Comparison of ENCODE assay signal across 1 cellular context in genomic region chr1:205631010-205631726, GRCh38.
TF ChIP-seq lines count a peak whose summit lies in the region.

No MANE protein-coding gene starts in this region.

TF ChIP-seq in K562, 482 proteins besides CTCF, POLR2A, EP300 and RAD21 (continued from another document and continues in another):
- TF ChIP-seq GABPB1 (CRISPR knock-in tag; IDR thresholded peaks at IDR 0.05) (peak; percentile 73; the same call in 1 of the 2 replicates), CREM (IDR thresholded peaks at IDR 0.05; ENCODE audit: low read depth) (peak; percentile 49), SRSF3 (IDR thresholded peaks at IDR 0.05; ENCODE audit: insufficient read depth, low read length) (no peak), PML (IDR thresholded peaks at IDR 0.05; ENCODE audit: low read length) (no peak; the same call in none of the 2 replicates), RBM25 (IDR thresholded peaks at IDR 0.05; ENCODE audit: low read depth, low read length, severe bottlenecking) (peak; percentile 70), BCOR (IDR thresholded peaks at IDR 0.05) (peak; percentile 63), MLLT1 (IDR thresholded peaks at IDR 0.05) (peak in 1 of 2 experiments; percentile 36; a peak in 1 of 4 replicates), CBX1 (IDR thresholded peaks at IDR 0.05; ENCODE audit: low read depth) (0 out of 2 replicates have a peak, but pooled peaks have one; percentile 57), ZNF324 (CRISPR knock-in tag; IDR thresholded peaks at IDR 0.05) (no peak), ESRRA (IDR thresholded peaks at IDR 0.05; ENCODE audit: borderline replicate concordance, low read depth) (peak; percentile 50; the same call in 1 of the 2 replicates), PTRF (tag; IDR thresholded peaks at IDR 0.05) (no peak), ZNF431 (CRISPR knock-in tag; IDR thresholded peaks at IDR 0.05) (peak; percentile 11; the same call in 1 of the 2 replicates), ZNF740 (CRISPR knock-in tag; IDR thresholded peaks at IDR 0.05) (no peak), ZNF740 (tag; IDR thresholded peaks at IDR 0.05) (0 out of 4 replicates have a peak, but pooled peaks of 1 of the 2 experiments have one; percentile 20), TBP (optimal IDR thresholded peaks at IDR 0.05; ENCODE audit: low read depth, low read length) (peak; percentile 54), CEBPG (CRISPR knock-in tag; IDR thresholded peaks at IDR 0.05) (peak; percentile 34; the same call in 1 of the 2 replicates), CEBPG (tag; conservative IDR thresholded peaks at IDR 0.05 in 1 of 2, IDR thresholded peaks at IDR 0.05 in 1 of 2) (no peak), JUND (IDR thresholded peaks at IDR 0.05; ENCODE audit: borderline replicate concordance, low read depth, low read length) (0 out of 2 replicates have a peak, but pooled peaks have one; percentile 3), JUND (tag; IDR thresholded peaks at IDR 0.05; ENCODE audit: borderline replicate concordance, low read depth, low read length) (no peak), CCNT2 (IDR thresholded peaks at IDR 0.05; ENCODE audit: borderline replicate concordance, extremely low read depth, insufficient read length, low read depth, low read length) (peak; percentile 30), KDM5B (IDR thresholded peaks at IDR 0.05; ENCODE audit: insufficient replicate concordance, low read depth, low read length) (peak; percentile 59), ERF (CRISPR knock-in tag; IDR thresholded peaks at IDR 0.05) (0 out of 2 replicates have a peak, but pooled peaks have one; percentile 14), FOXK1 (CRISPR knock-in tag; IDR thresholded peaks at IDR 0.05; ENCODE audit: borderline replicate concordance) (0 out of 2 replicates have a peak, but pooled peaks have one; percentile 51), RAD51 (IDR thresholded peaks at IDR 0.05; ENCODE audit: borderline replicate concordance, low read depth) (no peak), SIRT6 (IDR thresholded peaks at IDR 0.05; ENCODE audit: low read depth, low read length) (no peak), ZBED1 (IDR thresholded peaks at IDR 0.05) (no peak), HNRNPH1 (optimal IDR thresholded peaks at IDR 0.05; ENCODE audit: low read depth, low read length) (no peak)
- TF ChIP-seq, protein P1, sequence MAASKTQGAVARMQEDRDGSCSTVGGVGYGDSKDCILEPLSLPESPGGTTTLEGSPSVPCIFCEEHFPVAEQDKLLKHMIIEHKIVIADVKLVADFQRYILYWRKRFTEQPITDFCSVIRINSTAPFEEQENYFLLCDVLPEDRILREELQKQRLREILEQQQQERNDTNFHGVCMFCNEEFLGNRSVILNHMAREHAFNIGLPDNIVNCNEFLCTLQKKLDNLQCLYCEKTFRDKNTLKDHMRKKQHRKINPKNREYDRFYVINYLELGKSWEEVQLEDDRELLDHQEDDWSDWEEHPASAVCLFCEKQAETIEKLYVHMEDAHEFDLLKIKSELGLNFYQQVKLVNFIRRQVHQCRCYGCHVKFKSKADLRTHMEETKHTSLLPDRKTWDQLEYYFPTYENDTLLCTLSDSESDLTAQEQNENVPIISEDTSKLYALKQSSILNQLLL (CRISPR knock-in tag; IDR thresholded peaks at IDR 0.05; ENCODE audit: borderline replicate concordance) = no peak
- TF ChIP-seq, protein P2, sequence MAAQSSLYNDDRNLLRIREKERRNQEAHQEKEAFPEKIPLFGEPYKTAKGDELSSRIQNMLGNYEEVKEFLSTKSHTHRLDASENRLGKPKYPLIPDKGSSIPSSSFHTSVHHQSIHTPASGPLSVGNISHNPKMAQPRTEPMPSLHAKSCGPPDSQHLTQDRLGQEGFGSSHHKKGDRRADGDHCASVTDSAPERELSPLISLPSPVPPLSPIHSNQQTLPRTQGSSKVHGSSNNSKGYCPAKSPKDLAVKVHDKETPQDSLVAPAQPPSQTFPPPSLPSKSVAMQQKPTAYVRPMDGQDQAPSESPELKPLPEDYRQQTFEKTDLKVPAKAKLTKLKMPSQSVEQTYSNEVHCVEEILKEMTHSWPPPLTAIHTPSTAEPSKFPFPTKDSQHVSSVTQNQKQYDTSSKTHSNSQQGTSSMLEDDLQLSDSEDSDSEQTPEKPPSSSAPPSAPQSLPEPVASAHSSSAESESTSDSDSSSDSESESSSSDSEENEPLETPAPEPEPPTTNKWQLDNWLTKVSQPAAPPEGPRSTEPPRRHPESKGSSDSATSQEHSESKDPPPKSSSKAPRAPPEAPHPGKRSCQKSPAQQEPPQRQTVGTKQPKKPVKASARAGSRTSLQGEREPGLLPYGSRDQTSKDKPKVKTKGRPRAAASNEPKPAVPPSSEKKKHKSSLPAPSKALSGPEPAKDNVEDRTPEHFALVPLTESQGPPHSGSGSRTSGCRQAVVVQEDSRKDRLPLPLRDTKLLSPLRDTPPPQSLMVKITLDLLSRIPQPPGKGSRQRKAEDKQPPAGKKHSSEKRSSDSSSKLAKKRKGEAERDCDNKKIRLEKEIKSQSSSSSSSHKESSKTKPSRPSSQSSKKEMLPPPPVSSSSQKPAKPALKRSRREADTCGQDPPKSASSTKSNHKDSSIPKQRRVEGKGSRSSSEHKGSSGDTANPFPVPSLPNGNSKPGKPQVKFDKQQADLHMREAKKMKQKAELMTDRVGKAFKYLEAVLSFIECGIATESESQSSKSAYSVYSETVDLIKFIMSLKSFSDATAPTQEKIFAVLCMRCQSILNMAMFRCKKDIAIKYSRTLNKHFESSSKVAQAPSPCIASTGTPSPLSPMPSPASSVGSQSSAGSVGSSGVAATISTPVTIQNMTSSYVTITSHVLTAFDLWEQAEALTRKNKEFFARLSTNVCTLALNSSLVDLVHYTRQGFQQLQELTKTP (IDR thresholded peaks at IDR 0.05; ENCODE audit: low read depth in 1 of 2, partially characterized antibody in 2 of 2) = peak in 1 of 2 experiments; percentile 61
- TF ChIP-seq, protein P3, sequence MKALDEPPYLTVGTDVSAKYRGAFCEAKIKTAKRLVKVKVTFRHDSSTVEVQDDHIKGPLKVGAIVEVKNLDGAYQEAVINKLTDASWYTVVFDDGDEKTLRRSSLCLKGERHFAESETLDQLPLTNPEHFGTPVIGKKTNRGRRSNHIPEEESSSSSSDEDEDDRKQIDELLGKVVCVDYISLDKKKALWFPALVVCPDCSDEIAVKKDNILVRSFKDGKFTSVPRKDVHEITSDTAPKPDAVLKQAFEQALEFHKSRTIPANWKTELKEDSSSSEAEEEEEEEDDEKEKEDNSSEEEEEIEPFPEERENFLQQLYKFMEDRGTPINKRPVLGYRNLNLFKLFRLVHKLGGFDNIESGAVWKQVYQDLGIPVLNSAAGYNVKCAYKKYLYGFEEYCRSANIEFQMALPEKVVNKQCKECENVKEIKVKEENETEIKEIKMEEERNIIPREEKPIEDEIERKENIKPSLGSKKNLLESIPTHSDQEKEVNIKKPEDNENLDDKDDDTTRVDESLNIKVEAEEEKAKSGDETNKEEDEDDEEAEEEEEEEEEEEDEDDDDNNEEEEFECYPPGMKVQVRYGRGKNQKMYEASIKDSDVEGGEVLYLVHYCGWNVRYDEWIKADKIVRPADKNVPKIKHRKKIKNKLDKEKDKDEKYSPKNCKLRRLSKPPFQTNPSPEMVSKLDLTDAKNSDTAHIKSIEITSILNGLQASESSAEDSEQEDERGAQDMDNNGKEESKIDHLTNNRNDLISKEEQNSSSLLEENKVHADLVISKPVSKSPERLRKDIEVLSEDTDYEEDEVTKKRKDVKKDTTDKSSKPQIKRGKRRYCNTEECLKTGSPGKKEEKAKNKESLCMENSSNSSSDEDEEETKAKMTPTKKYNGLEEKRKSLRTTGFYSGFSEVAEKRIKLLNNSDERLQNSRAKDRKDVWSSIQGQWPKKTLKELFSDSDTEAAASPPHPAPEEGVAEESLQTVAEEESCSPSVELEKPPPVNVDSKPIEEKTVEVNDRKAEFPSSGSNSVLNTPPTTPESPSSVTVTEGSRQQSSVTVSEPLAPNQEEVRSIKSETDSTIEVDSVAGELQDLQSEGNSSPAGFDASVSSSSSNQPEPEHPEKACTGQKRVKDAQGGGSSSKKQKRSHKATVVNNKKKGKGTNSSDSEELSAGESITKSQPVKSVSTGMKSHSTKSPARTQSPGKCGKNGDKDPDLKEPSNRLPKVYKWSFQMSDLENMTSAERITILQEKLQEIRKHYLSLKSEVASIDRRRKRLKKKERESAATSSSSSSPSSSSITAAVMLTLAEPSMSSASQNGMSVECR (CRISPR knock-in tag; IDR thresholded peaks at IDR 0.05) = 0 out of 2 replicates have a peak, but pooled peaks have one; percentile 57
- TF ChIP-seq, protein P4, sequence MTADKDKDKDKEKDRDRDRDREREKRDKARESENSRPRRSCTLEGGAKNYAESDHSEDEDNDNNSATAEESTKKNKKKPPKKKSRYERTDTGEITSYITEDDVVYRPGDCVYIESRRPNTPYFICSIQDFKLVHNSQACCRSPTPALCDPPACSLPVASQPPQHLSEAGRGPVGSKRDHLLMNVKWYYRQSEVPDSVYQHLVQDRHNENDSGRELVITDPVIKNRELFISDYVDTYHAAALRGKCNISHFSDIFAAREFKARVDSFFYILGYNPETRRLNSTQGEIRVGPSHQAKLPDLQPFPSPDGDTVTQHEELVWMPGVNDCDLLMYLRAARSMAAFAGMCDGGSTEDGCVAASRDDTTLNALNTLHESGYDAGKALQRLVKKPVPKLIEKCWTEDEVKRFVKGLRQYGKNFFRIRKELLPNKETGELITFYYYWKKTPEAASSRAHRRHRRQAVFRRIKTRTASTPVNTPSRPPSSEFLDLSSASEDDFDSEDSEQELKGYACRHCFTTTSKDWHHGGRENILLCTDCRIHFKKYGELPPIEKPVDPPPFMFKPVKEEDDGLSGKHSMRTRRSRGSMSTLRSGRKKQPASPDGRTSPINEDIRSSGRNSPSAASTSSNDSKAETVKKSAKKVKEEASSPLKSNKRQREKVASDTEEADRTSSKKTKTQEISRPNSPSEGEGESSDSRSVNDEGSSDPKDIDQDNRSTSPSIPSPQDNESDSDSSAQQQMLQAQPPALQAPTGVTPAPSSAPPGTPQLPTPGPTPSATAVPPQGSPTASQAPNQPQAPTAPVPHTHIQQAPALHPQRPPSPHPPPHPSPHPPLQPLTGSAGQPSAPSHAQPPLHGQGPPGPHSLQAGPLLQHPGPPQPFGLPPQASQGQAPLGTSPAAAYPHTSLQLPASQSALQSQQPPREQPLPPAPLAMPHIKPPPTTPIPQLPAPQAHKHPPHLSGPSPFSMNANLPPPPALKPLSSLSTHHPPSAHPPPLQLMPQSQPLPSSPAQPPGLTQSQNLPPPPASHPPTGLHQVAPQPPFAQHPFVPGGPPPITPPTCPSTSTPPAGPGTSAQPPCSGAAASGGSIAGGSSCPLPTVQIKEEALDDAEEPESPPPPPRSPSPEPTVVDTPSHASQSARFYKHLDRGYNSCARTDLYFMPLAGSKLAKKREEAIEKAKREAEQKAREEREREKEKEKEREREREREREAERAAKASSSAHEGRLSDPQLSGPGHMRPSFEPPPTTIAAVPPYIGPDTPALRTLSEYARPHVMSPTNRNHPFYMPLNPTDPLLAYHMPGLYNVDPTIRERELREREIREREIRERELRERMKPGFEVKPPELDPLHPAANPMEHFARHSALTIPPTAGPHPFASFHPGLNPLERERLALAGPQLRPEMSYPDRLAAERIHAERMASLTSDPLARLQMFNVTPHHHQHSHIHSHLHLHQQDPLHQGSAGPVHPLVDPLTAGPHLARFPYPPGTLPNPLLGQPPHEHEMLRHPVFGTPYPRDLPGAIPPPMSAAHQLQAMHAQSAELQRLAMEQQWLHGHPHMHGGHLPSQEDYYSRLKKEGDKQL (CRISPR knock-in tag; IDR thresholded peaks at IDR 0.05; ENCODE audit: borderline replicate concordance) = no peak
- TF ChIP-seq, protein P5, sequence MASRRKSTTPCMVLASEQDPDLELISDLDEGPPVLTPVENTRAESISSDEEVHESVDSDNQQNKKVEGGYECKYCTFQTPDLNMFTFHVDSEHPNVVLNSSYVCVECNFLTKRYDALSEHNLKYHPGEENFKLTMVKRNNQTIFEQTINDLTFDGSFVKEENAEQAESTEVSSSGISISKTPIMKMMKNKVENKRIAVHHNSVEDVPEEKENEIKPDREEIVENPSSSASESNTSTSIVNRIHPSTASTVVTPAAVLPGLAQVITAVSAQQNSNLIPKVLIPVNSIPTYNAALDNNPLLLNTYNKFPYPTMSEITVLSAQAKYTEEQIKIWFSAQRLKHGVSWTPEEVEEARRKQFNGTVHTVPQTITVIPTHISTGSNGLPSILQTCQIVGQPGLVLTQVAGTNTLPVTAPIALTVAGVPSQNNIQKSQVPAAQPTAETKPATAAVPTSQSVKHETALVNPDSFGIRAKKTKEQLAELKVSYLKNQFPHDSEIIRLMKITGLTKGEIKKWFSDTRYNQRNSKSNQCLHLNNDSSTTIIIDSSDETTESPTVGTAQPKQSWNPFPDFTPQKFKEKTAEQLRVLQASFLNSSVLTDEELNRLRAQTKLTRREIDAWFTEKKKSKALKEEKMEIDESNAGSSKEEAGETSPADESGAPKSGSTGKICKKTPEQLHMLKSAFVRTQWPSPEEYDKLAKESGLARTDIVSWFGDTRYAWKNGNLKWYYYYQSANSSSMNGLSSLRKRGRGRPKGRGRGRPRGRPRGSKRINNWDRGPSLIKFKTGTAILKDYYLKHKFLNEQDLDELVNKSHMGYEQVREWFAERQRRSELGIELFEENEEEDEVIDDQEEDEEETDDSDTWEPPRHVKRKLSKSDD (conservative IDR thresholded peaks at IDR 0.05; ENCODE audit: low read length) = no peak
- TF ChIP-seq, protein P6, sequence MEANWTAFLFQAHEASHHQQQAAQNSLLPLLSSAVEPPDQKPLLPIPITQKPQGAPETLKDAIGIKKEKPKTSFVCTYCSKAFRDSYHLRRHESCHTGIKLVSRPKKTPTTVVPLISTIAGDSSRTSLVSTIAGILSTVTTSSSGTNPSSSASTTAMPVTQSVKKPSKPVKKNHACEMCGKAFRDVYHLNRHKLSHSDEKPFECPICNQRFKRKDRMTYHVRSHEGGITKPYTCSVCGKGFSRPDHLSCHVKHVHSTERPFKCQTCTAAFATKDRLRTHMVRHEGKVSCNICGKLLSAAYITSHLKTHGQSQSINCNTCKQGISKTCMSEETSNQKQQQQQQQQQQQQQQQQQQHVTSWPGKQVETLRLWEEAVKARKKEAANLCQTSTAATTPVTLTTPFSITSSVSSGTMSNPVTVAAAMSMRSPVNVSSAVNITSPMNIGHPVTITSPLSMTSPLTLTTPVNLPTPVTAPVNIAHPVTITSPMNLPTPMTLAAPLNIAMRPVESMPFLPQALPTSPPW (CRISPR knock-in tag; IDR thresholded peaks at IDR 0.05) = peak; percentile 95
